In the genomic region with DNA sequence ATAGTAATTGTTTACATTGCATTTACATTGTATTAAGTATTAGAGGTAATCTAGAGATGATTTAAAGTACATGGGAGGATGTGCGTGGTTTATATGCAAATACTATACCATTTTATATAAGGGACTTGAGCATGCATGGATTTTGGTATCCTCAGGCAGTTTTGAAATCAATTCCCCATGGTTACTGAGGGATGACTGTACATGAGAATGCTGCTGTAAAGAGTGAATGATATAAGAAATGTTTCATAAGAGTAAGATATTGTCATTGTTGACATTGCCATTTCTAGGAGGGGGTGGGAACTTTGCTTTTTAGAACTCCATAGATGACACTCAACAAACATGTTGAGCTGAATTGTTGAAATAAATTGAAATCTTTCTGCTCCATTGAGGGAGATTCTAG, we compare ENCODE assay signal across 30 cellular contexts.
"Had no signal": no experiment of that assay in that cellular context is flagged by ENCODE, and none has a peak within 500 bp of the region (broad histone marks: within the 10 kb centered on the region; RNA-seq: fewer than 3 reads in every experiment).

No MANE protein-coding gene starts in this region.

- H3K4me3 ChIP-seq: Peyer's patch, SJSA1 had no signal

- H3K27me3 Mint-ChIP-seq: activated CD4-positive, alpha-beta T cell treated with anti-CD3 and anti-CD28 coated beads for 36 hours; activated CD4-positive, alpha-beta T cell treated with anti-CD3 and anti-CD28 coated beads, Interleukin-2, amount 10 ng/mL, durations not matched to agents 7 days and 5 days; activated naive CD4-positive, alpha-beta T cell treated with anti-CD3 and anti-CD28 coated beads, Interleukin-2, amount 50 U/mL, for 24 hours; activated naive CD8-positive, alpha-beta T cell treated with anti-CD3 and anti-CD28 coated beads, Interleukin-2, amount 10 ng/mL, durations not matched to agents 7 days and 5 days; activated T-cell treated with anti-CD3 and anti-CD28 coated beads, Interleukin-2, amount 50 U/mL, for 24 hours; brain had no signal

- H3K27ac Mint-ChIP-seq: activated CD4-positive, alpha-beta T cell treated with anti-CD3 and anti-CD28 coated beads for 36 hours; activated CD4-positive, alpha-beta T cell treated with anti-CD3 and anti-CD28 coated beads, Interleukin-2, amount 10 ng/mL, durations not matched to agents 7 days and 5 days; activated CD8-positive, alpha-beta T cell treated with anti-CD3 and anti-CD28 coated beads, Interleukin-2, amount 10 ng/mL, durations not matched to agents 7 days and 5 days; activated naive CD4-positive, alpha-beta T cell treated with anti-CD3 and anti-CD28 coated beads, Interleukin-2, amount 50 U/mL, for 24 hours; activated naive CD8-positive, alpha-beta T cell treated with anti-CD3 and anti-CD28 coated beads, Interleukin-2, amount 10 ng/mL, durations not matched to agents 7 days and 5 days; activated T-cell treated with anti-CD3 and anti-CD28 coated beads, Interleukin-2, amount 50 U/mL, for 24 hours; activated T-helper 2 cell treated with anti-CD3 and anti-CD28 coated beads, Interferon-gamma antibody, Interleukin-2, Interleukin-4, amounts not matched to agents 10 μg/mL and 5 μg/mL and 100 μg/mL, durations not matched to agents 14 hours and 24 hours and 36 hours; brain; T-helper 1 cell treated with Interleukin-12 subunit alpha and Interleukin-12 subunit beta and Interleukin-4 antibody, amounts not matched to agents 30 μg/mL and 1 μg/mL, for 36 hours; T-helper 2 cell treated with Interferon-gamma antibody and Interleukin-4, amounts not matched to agents 5 μg/mL and 100 μg/mL, for 36 hours had no signal

- H3K4me3 Mint-ChIP-seq: activated CD4-positive, alpha-beta T cell treated with anti-CD3 and anti-CD28 coated beads for 36 hours; activated CD4-positive, alpha-beta T cell treated with anti-CD3 and anti-CD28 coated beads, Interleukin-2, amount 10 ng/mL, durations not matched to agents 7 days and 5 days; activated CD8-positive, alpha-beta T cell treated with anti-CD3 and anti-CD28 coated beads, Interleukin-2, amount 10 ng/mL, durations not matched to agents 7 days and 5 days; activated naive CD4-positive, alpha-beta T cell treated with anti-CD3 and anti-CD28 coated beads, Interleukin-2, amount 50 U/mL, for 24 hours; activated naive CD8-positive, alpha-beta T cell treated with anti-CD3 and anti-CD28 coated beads, Interleukin-2, amount 10 ng/mL, durations not matched to agents 7 days and 5 days; activated T-cell treated with anti-CD3 and anti-CD28 coated beads, Interleukin-2, amount 50 U/mL, for 24 hours; brain; T-helper 1 cell treated with Interleukin-12 subunit alpha and Interleukin-12 subunit beta and Interleukin-4 antibody, amounts not matched to agents 30 μg/mL and 1 μg/mL, for 36 hours; T-helper 2 cell treated with Interferon-gamma antibody and Interleukin-4, amounts not matched to agents 5 μg/mL and 100 μg/mL, for 36 hours; WTC11 had no signal

- H3K4me1 ChIP-seq: Peyer's patch, SJSA1 had no signal

- H3K27me3 ChIP-seq: Peyer's patch, SJSA1 had no signal

- DNase-seq: activated CD4-positive, alpha-beta T cell treated with anti-CD3 and anti-CD28 coated beads for 36 hours; activated CD4-positive, alpha-beta T cell treated with anti-CD3 and anti-CD28 coated beads, Interleukin-2, amount 10 ng/mL, durations not matched to agents 7 days and 5 days; activated CD4-positive, alpha-beta T cell treated with anti-CD3 and anti-CD28 coated beads, Interleukin-2, amount 50 U/mL, for 48 hours; activated CD8-positive, alpha-beta T cell treated with anti-CD3 and anti-CD28 coated beads, Interleukin-2, amount 10 ng/mL, durations not matched to agents 7 days and 5 days; activated gamma-delta T cell; activated naive CD4-positive, alpha-beta T cell treated with Interleukin-2 at 50 U/mL for 16 hours; activated naive CD8-positive, alpha-beta T cell treated with anti-CD3 and anti-CD28 coated beads, Interleukin-2, amount 10 ng/mL, durations not matched to agents 7 days and 5 days; activated T-cell treated with anti-CD3 and anti-CD28 coated beads, Interleukin-2, amount 50 U/mL, for 24 hours; anterior cingulate cortex; Karpas-422; KBM-7; MV-4-11; NCI-H1092; NCI-H1436 treated with DMSO at 0.1 percent for 48 hours; NCI-H1694 treated with DMSO at 0.1 percent for 48 hours; NCI-H2029; NCI-H345; NCI-H524 treated with DMSO at 0.1 percent for 48 hours; Peyer's patch; RPMI8226; SHP77 treated with DMSO at 0.1 percent for 48 hours; SK-N-SH had no signal

- H3K36me3 ChIP-seq: Peyer's patch, SJSA1 had no signal

- H3K4me1 Mint-ChIP-seq: activated CD4-positive, alpha-beta T cell treated with anti-CD3 and anti-CD28 coated beads for 36 hours; activated CD4-positive, alpha-beta T cell treated with anti-CD3 and anti-CD28 coated beads, Interleukin-2, amount 10 ng/mL, durations not matched to agents 7 days and 5 days; activated naive CD4-positive, alpha-beta T cell treated with anti-CD3 and anti-CD28 coated beads, Interleukin-2, amount 50 U/mL, for 24 hours; activated naive CD8-positive, alpha-beta T cell treated with anti-CD3 and anti-CD28 coated beads, Interleukin-2, amount 10 ng/mL, durations not matched to agents 7 days and 5 days had no signal

- H3K36me3 Mint-ChIP-seq: activated naive CD8-positive, alpha-beta T cell treated with anti-CD3 and anti-CD28 coated beads, Interleukin-2, amount 10 ng/mL, durations not matched to agents 7 days and 5 days; brain; WTC11 had no signal

- ATAC-seq: activated CD4-positive, alpha-beta T cell treated with anti-CD3 and anti-CD28 coated beads for 36 hours; activated CD4-positive, CD25-positive, alpha-beta regulatory T cell treated with anti-CD3 and anti-CD28 coated beads, Interleukin-2, amount 50 U/mL, for 24 hours; activated CD8-positive, alpha-beta T cell treated with anti-CD3 and anti-CD28 coated beads, Interleukin-2, amount 10 ng/mL, durations not matched to agents 7 days and 5 days had no signal

- H3K9me3 ChIP-seq: Peyer's patch, SJSA1, SK-N-SH had no signal

- H3K27ac ChIP-seq: Peyer's patch, SJSA1 had no signal
